ENCODE assay signal across 13 cellular contexts in genomic region chr19:57812201-57812600, GRCh38. TPM values are rescaled to one million over a fixed set of nuclear protein-coding genes. Genes with fewer than 3 reads are reported as not detected.
DNase-seq lines count a peak whose midpoint lies in the region; ATAC-seq, FAIRE-seq and TF ChIP-seq lines count a peak whose summit lies in the region.
"Had no signal": no experiment of that assay in that cellular context is flagged by ENCODE, and none has a peak within 500 bp of the region (broad histone marks: within the 10 kb centered on the region; RNA-seq: fewer than 3 reads in every experiment).

No MANE protein-coding gene starts in this region.

- peaks cover 50% of the 10 kb centered on the region for H3K4me1 Mint-ChIP-seq in activated CD8-positive, alpha-beta T cell treated with anti-CD3 and anti-CD28 coated beads for 36 hours (ENCODE audit: low read depth)

- intact Hi-C loops in activated CD8-positive, alpha-beta T cell treated with anti-CD3 and anti-CD28 coated beads for 36 hours (cut with micrococcal nuclease): no loop called here
- intact Hi-C loops in dorsolateral prefrontal cortex (cut with DNase I): loop anchor here in 1 of 2 donors (5.0 kb wide), 1 partner anchor 40 kb away; no protein-coding TSS in a partner anchor

- no peaks in the 10 kb centered on the region for H3K27me3 ChIP-seq in neutrophil
- H3K27me3 ChIP-seq in dorsolateral prefrontal cortex: no peaks in the 10 kb centered on the region
- H3K27me3 ChIP-seq: Peyer's patch, tibial nerve had no signal

- TF ChIP-seq CTCF in GM10248 (IDR thresholded peaks at IDR 0.05; ENCODE audit: control extremely low read depth, extremely low read depth, low read depth, missing control alignments): no peak
- TF ChIP-seq CTCF in activated CD8-positive, alpha-beta T cell treated with anti-CD3 and anti-CD28 coated beads for 36 hours (IDR thresholded peaks at IDR 0.05): no peak
- TF ChIP-seq CTCF in neutrophil (IDR thresholded peaks at IDR 0.05): no peak
- TF ChIP-seq CTCF in dorsolateral prefrontal cortex (IDR thresholded peaks at IDR 0.05 in 54 of 56, conservative IDR thresholded peaks at IDR 0.05 in 2 of 56; ENCODE audit: low read depth in 1 of 56, partially characterized antibody in 56 of 56): no peak

- H3K27me3 Mint-ChIP-seq in activated CD8-positive, alpha-beta T cell treated with anti-CD3 and anti-CD28 coated beads for 36 hours: no peaks in the 10 kb centered on the region

- H3K36me3 Mint-ChIP-seq in activated CD8-positive, alpha-beta T cell treated with anti-CD3 and anti-CD28 coated beads for 36 hours (ENCODE audit: low read depth): peaks cover 44% of the 10 kb centered on the region

- peaks cover 39% of the 10 kb centered on the region for H3K36me3 ChIP-seq in neutrophil

- peak overlapping the region; percentile 90 for H3K27ac ChIP-seq in neutrophil
- H3K27ac ChIP-seq in dorsolateral prefrontal cortex: no peak overlapping the region
- H3K27ac ChIP-seq: tibial nerve had no signal

- no peak overlapping the region for H3K4me3 Mint-ChIP-seq in activated CD8-positive, alpha-beta T cell treated with anti-CD3 and anti-CD28 coated beads for 36 hours

- ATAC-seq in HG02678 (IDR thresholded peaks at IDR 0.05; ENCODE audit: unreplicated experiment): peak; percentile 40
- no peak for ATAC-seq in activated CD8-positive, alpha-beta T cell treated with anti-CD3 and anti-CD28 coated beads for 36 hours

- H3K4me3 ChIP-seq in neutrophil (ENCODE audit: low read depth in 1 of 2, low read length in 1 of 2) (peak overlapping the region; percentile 82 to 96), dorsolateral prefrontal cortex (peak overlapping the region in 1 of 59 donors; percentile 8)
- H3K4me3 ChIP-seq: Peyer's patch, tibial nerve had no signal

- H3K9me3 ChIP-seq in neutrophil: no peaks in the 10 kb centered on the region
- H3K9me3 ChIP-seq: Peyer's patch had no signal

- POLR2A ChIA-PET in GM10248 (lab: Yijun Ruan, JAX): interaction anchor here (0.6 kb wide), 3 partner anchors 36 to 138 kb away, joined by 3 to 4 read pairs (median 4); no protein-coding TSS in a partner anchor
- POLR2A ChIA-PET in activated CD8-positive, alpha-beta T cell treated with anti-CD3 and anti-CD28 coated beads for 36 hours (lab: Charles Lee): no interaction called here

- H3K4me1 ChIP-seq in neutrophil (ENCODE audit: control insufficient read depth in 1 of 2, insufficient read depth in 1 of 2, low read depth in 1 of 2, low read length in 1 of 2): peaks cover 42 to 50% of the 10 kb centered on the region in 2 experiments

- H3K9me3 Mint-ChIP-seq in activated CD8-positive, alpha-beta T cell treated with anti-CD3 and anti-CD28 coated beads for 36 hours: no peaks in the 10 kb centered on the region
- H3K9me3 Mint-ChIP-seq: HFFc6 had no signal

- DNase-seq in GM10248 (ENCODE audit: extremely low spot score): peak; percentile 32
- no peak for DNase-seq in activated CD8-positive, alpha-beta T cell treated with anti-CD3 and anti-CD28 coated beads for 36 hours
- DNase-seq in pons (ENCODE audit: low spot score): no peak
- DNase-seq in dorsolateral prefrontal cortex: no peak
- DNase-seq in stimulated activated CD8-positive, alpha-beta memory T cell treated with anti-CD3 and anti-CD28 coated beads, Interleukin-4, amount 100 ng/mL, for 48 hours: no peak
- no peak for DNase-seq in GM12892 (ENCODE audit: insufficient read length)
- DNase-seq: activated CD4-positive, CD25-positive, alpha-beta regulatory T cell treated with anti-CD3 and anti-CD28 coated beads, Interleukin-2, amount 50 U/mL, for 72 hours; HFFc6; NCI-H1436; Peyer's patch had no signal

- peak overlapping the region; percentile 52 for H3K27ac Mint-ChIP-seq in activated CD8-positive, alpha-beta T cell treated with anti-CD3 and anti-CD28 coated beads for 36 hours
- H3K27ac Mint-ChIP-seq: HFFc6 had no signal

- FAIRE-seq in GM12892 (lab: Jason Lieb, UNC): no peak

- CTCF ChIA-PET in GM10248 (lab: Yijun Ruan, JAX): no interaction called here
- CTCF ChIA-PET in activated CD8-positive, alpha-beta T cell treated with anti-CD3 and anti-CD28 coated beads for 36 hours (lab: Charles Lee): no interaction called here

- TF ChIP-seq POLR2A in GM12892 (IDR thresholded peaks at IDR 0.05; ENCODE audit: low read depth, low read length): no peak

RNA-seq across cellular contexts. Expression of gene ZNF552, which starts 2.5 kb away (rescaled TPM):
- total RNA-seq in activated CD8-positive, alpha-beta T cell treated with anti-CD3 and anti-CD28 coated beads for 36 hours: 1 to 10 TPM; 6.5 to 6.7 TPM
- total RNA-seq in dorsolateral prefrontal cortex: 10 to 100 TPM in 23 of 120 experiments, 1 to 10 TPM in 97; 2.9 to 13.6 (median 7.9) TPM
- polyA plus RNA-seq in GM12892 (2012; ENCODE audit: missing spikeins): 9.0 TPM

RNA-seq across cellular contexts. Expression of gene ZNF587B, which starts 17.9 kb away (rescaled TPM):
- 10 to 100 TPM; 19.8 to 20.2 TPM for total RNA-seq in activated CD8-positive, alpha-beta T cell treated with anti-CD3 and anti-CD28 coated beads for 36 hours
- 10 to 100 TPM in 116 of 120 experiments, 1 to 10 TPM in 4; 7.8 to 34.6 (median 15.2) TPM for total RNA-seq in dorsolateral prefrontal cortex
- 8.7 TPM for polyA plus RNA-seq in GM12892 (2012; ENCODE audit: missing spikeins)

RNA-seq across cellular contexts. Expression of gene ZNF587, which starts 37.5 kb away (rescaled TPM):
- total RNA-seq in activated CD8-positive, alpha-beta T cell treated with anti-CD3 and anti-CD28 coated beads for 36 hours: 10 to 100 TPM; 23.6 to 24.1 TPM
- 10 to 100 TPM; 34.9 to 82.3 (median 50.7) TPM for total RNA-seq in dorsolateral prefrontal cortex
- polyA plus RNA-seq in GM12892 (2012; ENCODE audit: missing spikeins): 11.6 TPM

RNA-seq across cellular contexts. Expression of gene ZNF586, which starts 42.7 kb away (rescaled TPM):
- 10 to 100 TPM; 16.7 to 21.8 TPM for total RNA-seq in activated CD8-positive, alpha-beta T cell treated with anti-CD3 and anti-CD28 coated beads for 36 hours
- total RNA-seq in dorsolateral prefrontal cortex: 10 to 100 TPM; 14.5 to 49.1 (median 26.2) TPM
- polyA plus RNA-seq in GM12892 (2012; ENCODE audit: missing spikeins): 11.7 TPM
